Comparison of ENCODE assay signal across 25 cellular contexts in the genomic region with DNA sequence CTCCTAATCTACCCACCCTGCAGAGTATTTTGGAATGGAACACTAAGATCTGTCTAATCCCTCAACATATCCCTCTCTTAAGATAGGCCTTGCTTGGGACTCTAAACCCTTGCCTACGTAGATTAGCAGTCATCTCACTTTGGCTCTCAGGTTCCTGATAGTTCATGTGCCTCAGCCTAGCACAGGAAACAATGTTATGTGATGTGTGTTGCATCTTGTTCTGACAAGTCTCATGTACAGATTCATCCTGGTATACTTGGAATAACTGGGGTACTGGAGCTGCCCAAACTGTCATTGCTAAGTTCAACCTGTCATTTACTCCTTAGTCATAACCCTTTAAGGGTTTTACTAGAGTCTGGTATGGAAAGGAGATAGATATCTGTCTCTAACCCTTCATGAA. TPM values are rescaled to one million over a fixed set of nuclear protein-coding genes. Genes with fewer than 3 reads are reported as not detected.
DNase-seq lines count a peak whose midpoint lies in the region; ATAC-seq, FAIRE-seq and TF ChIP-seq lines count a peak whose summit lies in the region.
"Had no signal": no experiment of that assay in that cellular context is flagged by ENCODE, and none has a peak within 500 bp of the region (broad histone marks: within the 10 kb centered on the region; RNA-seq: fewer than 3 reads in every experiment).

No MANE protein-coding gene starts in this region.

- no peak overlapping the region for H3K4me3 Mint-ChIP-seq in activated naive CD4-positive, alpha-beta T cell treated with anti-CD3 and anti-CD28 coated beads, Interleukin-2, amount 50 U/mL, for 24 hours
- no peak overlapping the region for H3K4me3 Mint-ChIP-seq in mesothelial cell of epicardium
- H3K4me3 Mint-ChIP-seq: B cell; CD4-positive, alpha-beta T cell; CD8-positive, alpha-beta memory T cell; GM23338; H9 had no signal

- no peaks in the 10 kb centered on the region for H3K9me3 Mint-ChIP-seq in activated naive CD4-positive, alpha-beta T cell treated with anti-CD3 and anti-CD28 coated beads, Interleukin-2, amount 50 U/mL, for 24 hours
- H3K9me3 Mint-ChIP-seq in activated naive CD4-positive, alpha-beta T cell treated with anti-CD3 and anti-CD28 coated beads, Interleukin-2, amount 50 U/mL, for 72 hours: no peaks in the 10 kb centered on the region
- no peaks in the 10 kb centered on the region for H3K9me3 Mint-ChIP-seq in mesothelial cell of epicardium
- H3K9me3 Mint-ChIP-seq: CD4-positive, alpha-beta T cell; CD8-positive, alpha-beta memory T cell; GM23338; H9 had no signal

- no peak overlapping the region for H3K4me3 ChIP-seq in bronchial epithelial cell (ENCODE audit: low read depth, low read length)
- H3K4me3 ChIP-seq: BLaER1, GM23338 had no signal

- no peak for DNase-seq in activated naive CD4-positive, alpha-beta T cell treated with anti-CD3 and anti-CD28 coated beads, Interleukin-2, amount 50 U/mL, for 72 hours (ENCODE audit: low spot score in 2 of 2)
- DNase-seq in bronchial epithelial cell (ENCODE audit: low read depth) (peak; percentile 87), foreskin keratinocyte (peak; percentile 56 to 80), mesothelial cell of epicardium (ENCODE audit: low spot score in 2 of 2, unreplicated experiment in 2 of 2) (no peak)
- DNase-seq: CD4-positive, alpha-beta T cell; CD8-positive, alpha-beta memory T cell; DMS 273 treated with DMSO at 0.1 percent for 48 hours; DMS79; EL; GDM1; H9 had no signal

- ATAC-seq in activated naive CD4-positive, alpha-beta T cell treated with anti-CD3 and anti-CD28 coated beads, Interleukin-2, amount 50 U/mL, for 72 hours: no peak
- peak; percentile 71 for ATAC-seq in foreskin keratinocyte
- ATAC-seq in HG03460 (IDR thresholded peaks at IDR 0.05; ENCODE audit: unreplicated experiment): no peak
- ATAC-seq: GM23338, HCT116 had no signal

- peaks cover 4% of the 10 kb centered on the region for H3K36me3 ChIP-seq in bronchial epithelial cell (ENCODE audit: control insufficient read depth, insufficient read depth, low read length)

- H3K4me1 ChIP-seq in foreskin keratinocyte: peaks cover 20% of the 10 kb centered on the region
- H3K4me1 ChIP-seq: BLaER1 had no signal

- H3K27me3 ChIP-seq in bronchial epithelial cell (ENCODE audit: control insufficient read depth, insufficient read depth, low read length): no peaks in the 10 kb centered on the region
- H3K27me3 ChIP-seq in foreskin keratinocyte: no peaks in the 10 kb centered on the region
- H3K27me3 ChIP-seq: BLaER1 had no signal

- peaks cover 22% of the 10 kb centered on the region for H3K36me3 Mint-ChIP-seq in activated naive CD4-positive, alpha-beta T cell treated with anti-CD3 and anti-CD28 coated beads, Interleukin-2, amount 50 U/mL, for 24 hours
- peaks cover 6 to 7% of the 10 kb centered on the region in 2 donors for H3K36me3 Mint-ChIP-seq in activated naive CD4-positive, alpha-beta T cell treated with anti-CD3 and anti-CD28 coated beads, Interleukin-2, amount 50 U/mL, for 72 hours
- H3K36me3 Mint-ChIP-seq in mesothelial cell of epicardium: peaks cover 9% of the 10 kb centered on the region

- no peaks in the 10 kb centered on the region for H3K27me3 Mint-ChIP-seq in activated naive CD4-positive, alpha-beta T cell treated with anti-CD3 and anti-CD28 coated beads, Interleukin-2, amount 50 U/mL, for 24 hours
- H3K27me3 Mint-ChIP-seq in mesothelial cell of epicardium (ENCODE audit: low read depth): no peaks in the 10 kb centered on the region
- H3K27me3 Mint-ChIP-seq: B cell; CD4-positive, alpha-beta T cell; CD8-positive, alpha-beta memory T cell had no signal

- no peaks in the 10 kb centered on the region for H3K4me1 Mint-ChIP-seq in activated naive CD4-positive, alpha-beta T cell treated with anti-CD3 and anti-CD28 coated beads, Interleukin-2, amount 50 U/mL, for 24 hours
- H3K4me1 Mint-ChIP-seq in mesothelial cell of epicardium: no peaks in the 10 kb centered on the region
- H3K4me1 Mint-ChIP-seq: B cell; CD8-positive, alpha-beta memory T cell; GM23338; H9 had no signal

- H3K27ac ChIP-seq in foreskin keratinocyte: peak overlapping the region; percentile 15
- H3K27ac ChIP-seq: 22Rv1, BLaER1, C4-2B had no signal

- H3K27ac Mint-ChIP-seq in activated naive CD4-positive, alpha-beta T cell treated with anti-CD3 and anti-CD28 coated beads, Interleukin-2, amount 50 U/mL, for 24 hours: peak overlapping the region; percentile 46
- no peak overlapping the region for H3K27ac Mint-ChIP-seq in activated naive CD4-positive, alpha-beta T cell treated with anti-CD3 and anti-CD28 coated beads, Interleukin-2, amount 50 U/mL, for 72 hours
- no peak overlapping the region for H3K27ac Mint-ChIP-seq in mesothelial cell of epicardium
- H3K27ac Mint-ChIP-seq: B cell; CD4-positive, alpha-beta T cell; CD8-positive, alpha-beta memory T cell; GM23338; H9 had no signal

- TF ChIP-seq CTCF in bronchial epithelial cell (IDR thresholded peaks at IDR 0.05; ENCODE audit: insufficient read depth, low read length, severe bottlenecking) (no peak), foreskin keratinocyte (conservative IDR thresholded peaks at IDR 0.05) (no peak), mesothelial cell of epicardium (IDR thresholded peaks at IDR 0.05; ENCODE audit: unreplicated experiment) (no peak)

- no peak for FAIRE-seq in bronchial epithelial cell (lab: Jason Lieb, UNC)
- FAIRE-seq: A204.1, D721Med, GM12891, GM18507 had no signal

RNA-seq across cellular contexts. Expression of a gene that starts 34.1 kb away (rescaled TPM):
- total RNA-seq in activated naive CD4-positive, alpha-beta T cell treated with anti-CD3 and anti-CD28 coated beads, Interleukin-2, amount 50 U/mL, for 72 hours: not detected
- total RNA-seq in bronchial epithelial cell (not detected in 2 replicates), foreskin keratinocyte (0.18 and 0.34 TPM in 2 replicates), mesothelial cell of epicardium (not detected in 3 replicates)
- polyA plus RNA-seq in foreskin keratinocyte: 0.17 and 0.36 TPM in 2 replicates
- total RNA-seq: B cell; CD4-positive, alpha-beta T cell; CD8-positive, alpha-beta memory T cell; GM23338; H4; H9 had no signal
- polyA plus RNA-seq: AG04450; CD8-positive, alpha-beta memory T cell; GM23338 had no signal

RNA-seq across cellular contexts. Expression of a gene that starts 42.9 kb away (rescaled TPM):
- total RNA-seq in activated naive CD4-positive, alpha-beta T cell treated with anti-CD3 and anti-CD28 coated beads, Interleukin-2, amount 50 U/mL, for 72 hours: not detected
- 0.53 and 1.9 TPM in 2 replicates for total RNA-seq in bronchial epithelial cell
- 0.37 and 0.85 TPM in 2 replicates for total RNA-seq in foreskin keratinocyte
- 0.58 and 0.88 TPM in 2 replicates for polyA plus RNA-seq in foreskin keratinocyte
- total RNA-seq in mesothelial cell of epicardium: not detected in 3 replicates
- total RNA-seq: B cell; CD4-positive, alpha-beta T cell; GM23338; H4 had no signal
- polyA plus RNA-seq: CD8-positive, alpha-beta memory T cell; GM23338 had no signal

RNA-seq across cellular contexts. Expression of a gene that starts 47.3 kb away (rescaled TPM):
- 10 to 100 TPM; 27.3 to 31.7 TPM for total RNA-seq in activated naive CD4-positive, alpha-beta T cell treated with anti-CD3 and anti-CD28 coated beads, Interleukin-2, amount 50 U/mL, for 72 hours
- total RNA-seq in bronchial epithelial cell: 20.5 and 25.5 TPM in 2 replicates
- total RNA-seq in foreskin keratinocyte: 22.5 and 22.9 TPM in 2 replicates
- polyA plus RNA-seq in foreskin keratinocyte: 7.0 and 9.3 TPM in 2 replicates
- 64.2 to 69.1 TPM (median 64.7 TPM) in 3 replicates for total RNA-seq in mesothelial cell of epicardium

RNA-seq across cellular contexts. Expression of a gene that starts 47.9 kb away (rescaled TPM):
- total RNA-seq in activated naive CD4-positive, alpha-beta T cell treated with anti-CD3 and anti-CD28 coated beads, Interleukin-2, amount 50 U/mL, for 72 hours: 10 to 100 TPM; 39.9 to 52.6 TPM
- total RNA-seq in bronchial epithelial cell (18.2 and 19.5 TPM in 2 replicates), foreskin keratinocyte (22.9 and 23.2 TPM in 2 replicates), mesothelial cell of epicardium (24.6 to 26.8 TPM (median 26.8 TPM) in 3 replicates)
- polyA plus RNA-seq in foreskin keratinocyte: 25.2 and 27.8 TPM in 2 replicates

Comparison
In these comparisons a context has a peak if more than half of its experiments do, and no peak if none do; other contexts are left out.
1. DNase-seq: peak in bronchial epithelial cell (single experiment) and foreskin keratinocyte (2 of 2); none in activated naive CD4-positive, alpha-beta T cell treated with anti-CD3 and anti-CD28 coated beads, Interleukin-2, amount 50 U/mL, for 72 hours (0 of 2) and mesothelial cell of epicardium (0 of 2).